ENCODE assay signal across 11 cellular contexts in genomic region chr12:9615420-9616135, GRCh38. TPM values are rescaled to one million over a fixed set of nuclear protein-coding genes. Genes with fewer than 3 reads are reported as not detected.
A peak's percentile ranks its signal among the peaks of the same experiment; 100 is the strongest.
DNase-seq lines count a peak whose midpoint lies in the region; ATAC-seq and TF ChIP-seq lines count a peak whose summit lies in the region.
"Had no signal": no experiment of that assay in that cellular context is flagged by ENCODE, and none has a peak within 500 bp of the region (broad histone marks: within the 10 kb centered on the region; RNA-seq: fewer than 3 reads in every experiment).

No MANE protein-coding gene starts in this region.

- H4K20me1 ChIP-seq in DOHH2 (ENCODE audit: control insufficient read depth, insufficient read depth, low read depth, low read length): no peaks in the 10 kb centered on the region
- no peaks in the 10 kb centered on the region for H4K20me1 ChIP-seq in OCI-LY7 (ENCODE audit: insufficient read depth, low read length)

- H3K4me2 ChIP-seq in DOHH2 (ENCODE audit: low read length): peak overlapping the region; percentile 35
- H3K4me2 ChIP-seq in OCI-LY7 (ENCODE audit: low read length): peak overlapping the region; percentile 78

- H3K9me3 ChIP-seq in DOHH2 (ENCODE audit: control insufficient read depth, insufficient read depth, low read length) (no peaks in the 10 kb centered on the region), OCI-LY7 (ENCODE audit: low read length) (peaks cover 15% of the 10 kb centered on the region; the same call in 1 of the 2 replicates), lower lobe of right lung (no peaks in the 10 kb centered on the region)
- H3K9me3 ChIP-seq: right lobe of liver had no signal

- H2AFZ ChIP-seq in OCI-LY7 (ENCODE audit: low read length): peak overlapping the region; percentile 92; the same call in 1 of the 2 replicates

- no TSS peak for BruUV-seq in OCI-LY7 (replicated peaks; lab: Mats Ljungman, UMichigan)

- DNase-seq in OCI-LY7 (ENCODE audit: low spot score): peak; percentile 67
- DNase-seq in lower lobe of right lung: no peak
- DNase-seq in DMS53 (lab: John Stamatoyannopoulos, UW): no peak
- DNase-seq in DMS53 treated with DMSO at 0.1 percent for 48 hours (lab: John Stamatoyannopoulos, UW; ENCODE audit: unreplicated experiment): no peak
- DNase-seq in SHP77 (lab: John Stamatoyannopoulos, UW): no peak
- DNase-seq: NCI-H446, right lobe of liver had no signal

- POLR2A ChIA-PET in OCI-LY7 (lab: Charles Lee): interaction anchor here (0.7 to 2.0 kb wide), 7 partner anchors 13 to 118 kb away, joined by 3 to 11 read pairs (median 3); partner anchors contain the start of gene CLEC2D

- ATAC-seq in HG02938 (IDR thresholded peaks at IDR 0.05; ENCODE audit: unreplicated experiment) (peak; percentile 75), lower lobe of right lung (peak; percentile 31 to 41), GM18520 (IDR thresholded peaks at IDR 0.05; ENCODE audit: unreplicated experiment) (no peak)

- TF ChIP-seq CTCF in DOHH2 (IDR thresholded peaks at IDR 0.05; ENCODE audit: low read depth, low read length, poor library complexity, severe bottlenecking) (no peak), OCI-LY7 (conservative IDR thresholded peaks at IDR 0.05; ENCODE audit: low read length) (no peak), lower lobe of right lung (IDR thresholded peaks at IDR 0.05) (no peak)

- peak overlapping the region; percentile 9 for H3K4me3 ChIP-seq in DOHH2 (ENCODE audit: low read length)
- peak overlapping the region; percentile 58 for H3K4me3 ChIP-seq in OCI-LY7 (ENCODE audit: low read depth, low read length, poor library complexity, severe bottlenecking)
- no peak overlapping the region for H3K4me3 ChIP-seq in lower lobe of right lung
- H3K4me3 ChIP-seq: right lobe of liver had no signal

- H3K36me3 ChIP-seq in DOHH2 (ENCODE audit: control insufficient read depth, low read length) (no peaks in the 10 kb centered on the region), OCI-LY7 (ENCODE audit: insufficient read depth, low read length) (peaks cover 10% of the 10 kb centered on the region), lower lobe of right lung (no peaks in the 10 kb centered on the region)
- H3K36me3 ChIP-seq: right lobe of liver had no signal

- peaks cover 5% of the 10 kb centered on the region for H3F3A ChIP-seq in DOHH2 (ENCODE audit: control insufficient read depth, insufficient read depth)

- CTCF ChIA-PET in OCI-LY7 (lab: Charles Lee; ENCODE audit: unreplicated experiment): no interaction called here

- no peaks in the 10 kb centered on the region for H3K79me2 ChIP-seq in DOHH2 (ENCODE audit: control insufficient read depth, low read length)
- H3K79me2 ChIP-seq in OCI-LY7 (ENCODE audit: insufficient read depth, low read depth, low read length): no peaks in the 10 kb centered on the region

- intact Hi-C loops in OCI-LY7 (cut with micrococcal nuclease; ENCODE audit: unreplicated experiment): loop anchor here (2.0 to 5.0 kb wide), 3 partner anchors 31 to 148 kb away; no protein-coding TSS in a partner anchor
- intact Hi-C loops in lower lobe of right lung (cut with DNase I): no loop called here

- H3K27ac ChIP-seq in DOHH2 (ENCODE audit: low read depth, low read length): no peak overlapping the region
- peak overlapping the region; percentile 96 for H3K27ac ChIP-seq in OCI-LY7 (ENCODE audit: low read depth, low read length, poor library complexity, severe bottlenecking)
- H3K27ac ChIP-seq in lower lobe of right lung: no peak overlapping the region
- H3K27ac ChIP-seq: right lobe of liver, VCaP had no signal

- H3K9me2 ChIP-seq in DOHH2 (replicated peaks; ENCODE audit: control insufficient read depth, low read length): no peaks in the 10 kb centered on the region
- H3K9me2 ChIP-seq in OCI-LY7 (ENCODE audit: insufficient read depth, low read length): no peaks in the 10 kb centered on the region

- H3K27me3 ChIP-seq in DOHH2 (ENCODE audit: control insufficient read depth, low read length) (no peaks in the 10 kb centered on the region), lower lobe of right lung (ENCODE audit: low read depth) (no peaks in the 10 kb centered on the region)
- H3K27me3 ChIP-seq: right lobe of liver had no signal

- peaks cover 34% of the 10 kb centered on the region for H3K4me1 ChIP-seq in DOHH2 (ENCODE audit: control insufficient read depth, low read length)
- H3K4me1 ChIP-seq in OCI-LY7 (ENCODE audit: insufficient read depth, low read length, poor library complexity, severe bottlenecking): peaks cover 61% of the 10 kb centered on the region
- H3K4me1 ChIP-seq in lower lobe of right lung: no peaks in the 10 kb centered on the region
- H3K4me1 ChIP-seq: right lobe of liver had no signal

RNA-seq across cellular contexts. Expression of gene KLRB1, which starts 7.9 kb away (rescaled TPM):
- total RNA-seq in OCI-LY7 (2014; rRNA removed; shearing (Covaris generic)): not detected in 2 replicates
- total RNA-seq in OCI-LY7 (2022) (not detected in 2 replicates), lower lobe of right lung (4.3 TPM)

RNA-seq across cellular contexts. Expression of gene CLEC2D, which starts 53.9 kb away (rescaled TPM):
- 56.9 and 59.6 TPM in 2 replicates for total RNA-seq in OCI-LY7 (2014; rRNA removed; shearing (Covaris generic))
- total RNA-seq in OCI-LY7 (2022) (146 and 177 TPM in 2 replicates), lower lobe of right lung (13.9 TPM)
